Comparison of ENCODE assay signal across 7 cellular contexts in genomic region chr2:206443735-206444527, GRCh38. TPM values are rescaled to one million over a fixed set of nuclear protein-coding genes. Genes with fewer than 3 reads are reported as not detected.
DNase-seq lines count a peak whose midpoint lies in the region; ATAC-seq and TF ChIP-seq lines count a peak whose summit lies in the region.

No MANE protein-coding gene starts in this region.

- peak overlapping the region; percentile 19 for H3K27ac ChIP-seq in right cardiac atrium (ENCODE audit: low read length)

- TF ChIP-seq CTCF in GM06990 (IDR thresholded peaks at IDR 0.05; ENCODE audit: insufficient read depth, low read length, poor library complexity, severe bottlenecking), result no peak

- 2% methylated on average over 77 of the region's 77 CpGs for WGBS in right cardiac atrium

- DNase-seq in GM06990 (ENCODE audit: extremely low read depth, insufficient read length) (peak; percentile 66), NAMALWA (ENCODE audit: low spot score) (peak; percentile 28), adipocyte (ENCODE audit: low read depth) (peak; percentile 77), right cardiac atrium (peak; percentile 24 to 70 (median 60)), retina (peak; percentile 79)
- DNase-seq in effector CD4-positive, alpha-beta T cell, result no peak

- H3K4me1 ChIP-seq in adipocyte (ENCODE audit: control insufficient read depth, insufficient read depth, low read length) (peaks cover 6% of the 10 kb centered on the region), right cardiac atrium (ENCODE audit: control insufficient read depth, insufficient read depth, low read length) (no peaks in the 10 kb centered on the region)

- H3K9me3 ChIP-seq in adipocyte (ENCODE audit: control insufficient read depth, low read length) (no peaks in the 10 kb centered on the region), right cardiac atrium (ENCODE audit: control insufficient read depth, low read length) (no peaks in the 10 kb centered on the region)

- H3K9ac ChIP-seq in adipocyte (ENCODE audit: low read length), result peak overlapping the region; percentile 64

- ATAC-seq in GM21526 (IDR thresholded peaks at IDR 0.05; ENCODE audit: low FRiP score, unreplicated experiment) (peak; percentile 52), right cardiac atrium (peak; percentile 55 to 65)

- intact Hi-C loops in right cardiac atrium (cut with DNase I), result loop anchor here in 1 of 4 donors (10.0 kb wide), 1 partner anchor 111 kb away; no protein-coding TSS in a partner anchor

- no peaks in the 10 kb centered on the region for H3K27me3 ChIP-seq in GM06990 (replicated peaks; ENCODE audit: control insufficient read depth, insufficient read depth, low read length)
- H3K27me3 ChIP-seq in adipocyte (replicated peaks; ENCODE audit: control insufficient read depth, insufficient read depth, low read length), result peaks cover 10% of the 10 kb centered on the region
- peaks cover 1% of the 10 kb centered on the region for H3K27me3 ChIP-seq in right cardiac atrium (ENCODE audit: control insufficient read depth, insufficient read depth)

- H3K4me3 ChIP-seq in GM06990 (replicated peaks; ENCODE audit: low read depth, low read length) (peak overlapping the region; percentile 82), adipocyte (ENCODE audit: low read length) (peak overlapping the region; percentile 81), right cardiac atrium (ENCODE audit: low read length) (peak overlapping the region; percentile 76)

- H3K36me3 ChIP-seq in GM06990 (ENCODE audit: control insufficient read depth, insufficient read depth, low read length), result no peaks in the 10 kb centered on the region
- H3K36me3 ChIP-seq in adipocyte (ENCODE audit: control insufficient read depth, insufficient read depth, low read length, severe bottlenecking), result no peaks in the 10 kb centered on the region

RNA-seq across cellular contexts. Expression of gene ADAM23, which starts 0.6 kb away (rescaled TPM):
- total RNA-seq in right cardiac atrium, result 10 to 100 TPM; 34.9 to 56.0 (median 42.2) TPM
- polyA plus RNA-seq in right cardiac atrium, result 17.0 TPM
